In the genomic region with DNA sequence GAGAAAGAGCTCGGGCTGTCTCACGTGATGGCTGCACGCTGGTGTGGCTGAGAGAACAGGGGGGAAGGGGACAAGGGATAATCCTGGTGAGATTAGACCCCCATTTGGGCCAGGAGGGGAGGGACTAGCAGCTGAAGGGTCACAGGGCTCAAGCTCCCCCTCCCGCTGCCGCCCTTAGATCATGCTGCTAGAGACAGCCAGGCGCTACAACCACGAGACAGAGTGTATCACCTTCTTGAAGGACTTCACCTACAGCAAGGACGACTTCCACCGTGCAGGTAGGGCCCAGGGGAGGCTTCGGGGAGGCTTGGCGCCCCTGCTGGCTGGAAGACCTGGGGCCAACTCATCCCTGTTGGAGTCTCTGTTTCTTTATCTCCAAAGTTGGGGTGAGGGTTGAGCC, we compare ENCODE assay signal across 1 cellular context.
TF ChIP-seq lines count a peak whose summit lies in the region.

No MANE protein-coding gene starts in this region.

TF ChIP-seq in K562, 482 proteins besides CTCF, POLR2A, EP300 and RAD21:
- TF ChIP-seq POLR2G (IDR thresholded peaks at IDR 0.05; ENCODE audit: low read depth, low read length), result peak; percentile 35; the same call in 1 of the 2 replicates
- no peak for TF ChIP-seq PHF21A (IDR thresholded peaks at IDR 0.05; ENCODE audit: borderline replicate concordance, low read depth)
